ENCODE assay signal across 8 cellular contexts in genomic region chr17:50559674-50560184, GRCh38. TPM values are rescaled to one million over a fixed set of nuclear protein-coding genes. Genes with fewer than 3 reads are reported as not detected.
DNase-seq lines count a peak whose midpoint lies in the region; ATAC-seq, FAIRE-seq and TF ChIP-seq lines count a peak whose summit lies in the region.

No MANE protein-coding gene starts in this region.

- no peaks in the 10 kb centered on the region for H3K79me2 ChIP-seq in endothelial cell of umbilical vein (ENCODE audit: control insufficient read depth, insufficient read depth, low read length)

- TF ChIP-seq POLR2A in endothelial cell of umbilical vein (IDR thresholded peaks at IDR 0.05; ENCODE audit: low read depth, low read length) (no peak), uterus (IDR thresholded peaks at IDR 0.05) (no peak)

- dilution Hi-C loops in endothelial cell of umbilical vein (cut with MboI; ENCODE audit: extremely low pct_ligation_motif_present, low sequenced_read_pairs): no loop called here

- H3K27me3 Mint-ChIP-seq in T-helper 17 cell: peaks cover 32% of the 10 kb centered on the region

- peaks cover 63% of the 10 kb centered on the region for H3K27me3 ChIP-seq in H7 (ENCODE audit: control insufficient read depth, insufficient read depth, low read length)
- peaks cover 43 to 53% of the 10 kb centered on the region in 2 experiments for H3K27me3 ChIP-seq in endothelial cell of umbilical vein (ENCODE audit: control insufficient read depth in 2 of 2, insufficient read depth in 2 of 2, low read length in 2 of 2)
- H3K27me3 ChIP-seq in uterus: peaks cover 0 to 12% of the 10 kb centered on the region in 2 donors

- peaks cover 14% of the 10 kb centered on the region for H3K4me1 Mint-ChIP-seq in T-helper 17 cell

- TF ChIP-seq CTCF in endothelial cell of umbilical vein (IDR thresholded peaks at IDR 0.05; ENCODE audit: extremely low read depth in 1 of 2, insufficient read depth in 1 of 2, low read depth in 1 of 2, low read length in 2 of 2) (no peak), uterus (IDR thresholded peaks at IDR 0.05) (no peak)

- no peak overlapping the region for H3K27ac Mint-ChIP-seq in T-helper 17 cell

- peaks cover 7% of the 10 kb centered on the region for H3K4me1 ChIP-seq in endothelial cell of umbilical vein (ENCODE audit: control insufficient read depth, extremely low read depth, insufficient read depth, low read length)
- H3K4me1 ChIP-seq in uterus: peaks cover 0 to 38% of the 10 kb centered on the region in 2 donors

- no peaks in the 10 kb centered on the region for H4K20me1 ChIP-seq in endothelial cell of umbilical vein (replicated peaks; ENCODE audit: control insufficient read depth, extremely low read depth, insufficient read depth, low read length)

- H3K9ac ChIP-seq in endothelial cell of umbilical vein (replicated peaks; ENCODE audit: extremely low read depth, insufficient read depth, low read length): no peak overlapping the region

- H3K9me3 ChIP-seq in T-helper 17 cell (ENCODE audit: control insufficient read depth, low read length, poor library complexity, severe bottlenecking) (no peaks in the 10 kb centered on the region), endothelial cell of umbilical vein (replicated peaks; ENCODE audit: control insufficient read depth, insufficient read depth, low read length) (no peaks in the 10 kb centered on the region), uterus (no peaks in the 10 kb centered on the region)

- POLR2A ChIA-PET in endothelial cell of umbilical vein (lab: Charles Lee): interaction anchor here (1.0 kb wide), 1 partner anchor 9 kb away, joined by 3 read pairs; no protein-coding TSS in a partner anchor

- peak; percentile 42 for FAIRE-seq in endothelial cell of umbilical vein (lab: Jason Lieb, UNC)

- ATAC-seq in T-helper 17 cell (peak; percentile 20), GM21526 (IDR thresholded peaks at IDR 0.05; ENCODE audit: low FRiP score, unreplicated experiment) (no peak), HG02763 (IDR thresholded peaks at IDR 0.05; ENCODE audit: unreplicated experiment) (no peak)

- H3K4me3 ChIP-seq in H7 (ENCODE audit: insufficient read depth, low read depth, low read length) (peak overlapping the region; percentile 50), endothelial cell of umbilical vein (replicated peaks in 1 of 3; ENCODE audit: insufficient read depth in 1 of 3, low read depth in 1 of 3, low read length in 3 of 3) (no peak overlapping the region), uterus (peak overlapping the region; percentile 31 to 48)

- peaks cover 2% of the 10 kb centered on the region for H3K36me3 Mint-ChIP-seq in T-helper 17 cell (ENCODE audit: low read depth)

- no peak overlapping the region for H3K27ac ChIP-seq in endothelial cell of umbilical vein (ENCODE audit: insufficient read depth, low read depth, low read length)
- peak overlapping the region in 1 of 2 donors; percentile 43 for H3K27ac ChIP-seq in uterus

- H3K36me3 ChIP-seq in H7 (replicated peaks; ENCODE audit: control insufficient read depth, insufficient read depth, low read length): no peaks in the 10 kb centered on the region
- peaks cover 0 to 3% of the 10 kb centered on the region in 2 experiments for H3K36me3 ChIP-seq in endothelial cell of umbilical vein (ENCODE audit: control insufficient read depth in 2 of 2, extremely low read depth in 1 of 2, insufficient read depth in 2 of 2, low read length in 2 of 2)
- H3K36me3 ChIP-seq in uterus: no peaks in the 10 kb centered on the region

- DNase-seq in AG20443 (ENCODE audit: low spot score): peak; percentile 66
- DNase-seq in H7: peak; percentile 97
- DNase-seq in T-helper 17 cell: no peak
- peak; percentile 21 for DNase-seq in endothelial cell of umbilical vein (ENCODE audit: low read depth, low spot score)
- DNase-seq in myocyte (ENCODE audit: low read depth): peak; percentile 15
- DNase-seq in uterus: peak; percentile 75 to 79

- H3K4me3 Mint-ChIP-seq in T-helper 17 cell: peak overlapping the region; percentile 89

- H2AFZ ChIP-seq in endothelial cell of umbilical vein (ENCODE audit: low read depth, low read length): no peak overlapping the region

- intact Hi-C loops in endothelial cell of umbilical vein (cut with micrococcal nuclease): loop anchor here (5.0 kb wide), 2 partner anchors 43 to 58 kb away; no protein-coding TSS in a partner anchor
- intact Hi-C loops in uterus (cut with DNase I; ENCODE audit: low total_unique reads): no loop called here

- CTCF ChIA-PET in endothelial cell of umbilical vein (lab: Charles Lee): interaction anchor here (0.8 to 2.4 kb wide), 5 partner anchors 9 to 66 kb away, joined by 3 to 17 read pairs (median 4); no protein-coding TSS in a partner anchor

- H3K9me1 ChIP-seq in endothelial cell of umbilical vein (replicated peaks; ENCODE audit: control insufficient read depth, extremely low read depth, insufficient read depth, low read length): no peaks in the 10 kb centered on the region

- no TSS peak for BruUV-seq in endothelial cell of umbilical vein (replicated peaks; lab: Mats Ljungman, UMichigan)

- peak overlapping the region; percentile 61 for H3K4me2 ChIP-seq in endothelial cell of umbilical vein (ENCODE audit: insufficient read depth, low read length)

TF ChIP-seq in endothelial cell of umbilical vein, 7 proteins besides CTCF, POLR2A, EP300 and RAD21 (continues in another document):
- TF ChIP-seq JUN (IDR thresholded peaks at IDR 0.05; ENCODE audit: borderline replicate concordance, insufficient read depth, insufficient read length, low read depth) (no peak), FOS (IDR thresholded peaks at IDR 0.05; ENCODE audit: borderline replicate concordance, insufficient read depth, low read length) (no peak), GATA2 (IDR thresholded peaks at IDR 0.05; ENCODE audit: insufficient read depth, insufficient read length, low read depth, low read length) (no peak)
- TF ChIP-seq, protein P1, sequence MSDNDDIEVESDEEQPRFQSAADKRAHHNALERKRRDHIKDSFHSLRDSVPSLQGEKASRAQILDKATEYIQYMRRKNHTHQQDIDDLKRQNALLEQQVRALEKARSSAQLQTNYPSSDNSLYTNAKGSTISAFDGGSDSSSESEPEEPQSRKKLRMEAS (IDR thresholded peaks at IDR 0.05; ENCODE audit: insufficient read depth, insufficient read length): no peak

RNA-seq across cellular contexts. Expression of gene CACNA1G, which starts 0.8 kb away (rescaled TPM):
- 1.5 and 1.9 TPM in 2 replicates for total RNA-seq in H7 (2014; rRNA removed; shearing (Covaris generic))
- total RNA-seq in T-helper 17 cell: under 1 TPM; 0.05 to 0.18 TPM
- total RNA-seq in endothelial cell of umbilical vein: not detected in 2 replicates
- polyA plus RNA-seq in endothelial cell of umbilical vein: not detected in 2 replicates
- 0.03 TPM in 1 of 2 replicates, not detected in the other for polyA plus RNA-seq in endothelial cell of umbilical vein (2011; cell fraction: cytosol; rRNA removed)
- 0.03 TPM in 1 of 2 replicates, not detected in the other for polyA plus RNA-seq in endothelial cell of umbilical vein (2011; cell fraction: nucleus; rRNA removed)
- not detected in 2 replicates for polyA plus RNA-seq in endothelial cell of umbilical vein (2012)
- polyA minus RNA-seq in endothelial cell of umbilical vein: not detected in 2 replicates
- polyA minus RNA-seq in endothelial cell of umbilical vein (2011; cell fraction: cytosol; rRNA and poly(A)+ RNA removed): not detected
- not detected in 2 replicates for polyA minus RNA-seq in endothelial cell of umbilical vein (2011; cell fraction: nucleus; rRNA and poly(A)+ RNA removed)
- total RNA-seq in myocyte: 0.03 and 0.10 TPM in 2 replicates
- 0.15 TPM for polyA plus RNA-seq in myocyte (2012)
- total RNA-seq in uterus: 10 to 100 TPM in 2 of 4 donors, under 1 TPM in 2; under 0.01 to 28.9 (median 6.0) TPM

RNA-seq across cellular contexts. Expression of gene SPATA20, which starts 12.8 kb away (rescaled TPM):
- 31.0 and 42.6 TPM in 2 replicates for total RNA-seq in H7 (2014; rRNA removed; shearing (Covaris generic))
- total RNA-seq in T-helper 17 cell (10 to 100 TPM; 11.3 to 16.4 TPM), endothelial cell of umbilical vein (31.4 and 42.3 TPM in 2 replicates), myocyte (45.9 and 50.3 TPM in 2 replicates), uterus (10 to 100 TPM; 39.7 to 57.2 (median 46.2) TPM)
- 51.5 and 52.7 TPM in 2 replicates for polyA plus RNA-seq in endothelial cell of umbilical vein
- 19.0 and 26.3 TPM in 2 replicates for polyA plus RNA-seq in endothelial cell of umbilical vein (2011; cell fraction: cytosol; rRNA removed)
- 199 and 245 TPM in 2 replicates for polyA plus RNA-seq in endothelial cell of umbilical vein (2011; cell fraction: nucleus; rRNA removed)
- polyA plus RNA-seq in endothelial cell of umbilical vein (2012): 35.5 and 58.2 TPM in 2 replicates
- polyA minus RNA-seq in endothelial cell of umbilical vein: 44.0 and 45.6 TPM in 2 replicates
- polyA minus RNA-seq in endothelial cell of umbilical vein (2011; cell fraction: cytosol; rRNA and poly(A)+ RNA removed): 3.7 TPM
- 52.6 and 72.8 TPM in 2 replicates for polyA minus RNA-seq in endothelial cell of umbilical vein (2011; cell fraction: nucleus; rRNA and poly(A)+ RNA removed)
- 39.6 TPM for polyA plus RNA-seq in myocyte (2012)

RNA-seq across cellular contexts. Expression of gene EPN3, which starts 27.2 kb away (rescaled TPM):
- 0.07 and 0.87 TPM in 2 replicates for total RNA-seq in H7 (2014; rRNA removed; shearing (Covaris generic))
- total RNA-seq in T-helper 17 cell: not detected
- total RNA-seq in endothelial cell of umbilical vein: not detected in 2 replicates
- not detected in 2 replicates for polyA plus RNA-seq in endothelial cell of umbilical vein
- 0.03 TPM in 1 of 2 replicates, not detected in the other for polyA plus RNA-seq in endothelial cell of umbilical vein (2011; cell fraction: cytosol; rRNA removed)
- 0.07 TPM in 1 of 2 replicates, not detected in the other for polyA plus RNA-seq in endothelial cell of umbilical vein (2011; cell fraction: nucleus; rRNA removed)
- 0.13 TPM in 1 of 2 replicates, not detected in the other for polyA plus RNA-seq in endothelial cell of umbilical vein (2012)
- polyA minus RNA-seq in endothelial cell of umbilical vein: not detected in 2 replicates
- polyA minus RNA-seq in endothelial cell of umbilical vein (2011; cell fraction: cytosol; rRNA and poly(A)+ RNA removed): not detected
- not detected in 2 replicates for polyA minus RNA-seq in endothelial cell of umbilical vein (2011; cell fraction: nucleus; rRNA and poly(A)+ RNA removed)
- total RNA-seq in myocyte: not detected in 2 replicates
- polyA plus RNA-seq in myocyte (2012): not detected
- 10 to 100 TPM in 1 of 4 donors, under 1 TPM in 1, not detected in 2; 0.30 to 41.1 TPM for total RNA-seq in uterus

RNA-seq across cellular contexts. Expression of gene MYCBPAP, which starts 51.5 kb away (rescaled TPM):
- 0.62 and 3.2 TPM in 2 replicates for total RNA-seq in H7 (2014; rRNA removed; shearing (Covaris generic))
- total RNA-seq in T-helper 17 cell: 1 to 10 TPM; 1.2 to 1.3 TPM
- total RNA-seq in endothelial cell of umbilical vein: 0.25 and 0.66 TPM in 2 replicates
- polyA plus RNA-seq in endothelial cell of umbilical vein: 0.05 and 0.40 TPM in 2 replicates
- polyA plus RNA-seq in endothelial cell of umbilical vein (2011; cell fraction: cytosol; rRNA removed): 0.22 and 0.27 TPM in 2 replicates
- polyA plus RNA-seq in endothelial cell of umbilical vein (2011; cell fraction: nucleus; rRNA removed): 1.6 TPM in 2 replicates
- polyA plus RNA-seq in endothelial cell of umbilical vein (2012): 0.46 and 0.83 TPM in 2 replicates
- polyA minus RNA-seq in endothelial cell of umbilical vein: 0.25 TPM in 1 of 2 replicates, not detected in the other
- not detected for polyA minus RNA-seq in endothelial cell of umbilical vein (2011; cell fraction: cytosol; rRNA and poly(A)+ RNA removed)
- 0.38 and 1.4 TPM in 2 replicates for polyA minus RNA-seq in endothelial cell of umbilical vein (2011; cell fraction: nucleus; rRNA and poly(A)+ RNA removed)
- total RNA-seq in myocyte: 0.35 and 0.52 TPM in 2 replicates
- 0.77 TPM for polyA plus RNA-seq in myocyte (2012)
- 10 to 100 TPM in 1 of 4 donors, 1 to 10 TPM in 3; 2.7 to 11.5 (median 5.1) TPM for total RNA-seq in uterus

Comparison
In these comparisons a context has a peak if more than half of its experiments do, and no peak if none do; other contexts are left out.
1. DNase-seq: peak in AG20443 (single experiment), H7 (single experiment), endothelial cell of umbilical vein (single experiment), myocyte (single experiment) and uterus (2 of 2); none in T-helper 17 cell (0 of 3).
2. H3K4me3 ChIP-seq: peak in H7 (single experiment) and uterus (2 of 2); none in endothelial cell of umbilical vein (0 of 3).